28 cellular contexts compared by ENCODE assay signal in the genomic region with DNA sequence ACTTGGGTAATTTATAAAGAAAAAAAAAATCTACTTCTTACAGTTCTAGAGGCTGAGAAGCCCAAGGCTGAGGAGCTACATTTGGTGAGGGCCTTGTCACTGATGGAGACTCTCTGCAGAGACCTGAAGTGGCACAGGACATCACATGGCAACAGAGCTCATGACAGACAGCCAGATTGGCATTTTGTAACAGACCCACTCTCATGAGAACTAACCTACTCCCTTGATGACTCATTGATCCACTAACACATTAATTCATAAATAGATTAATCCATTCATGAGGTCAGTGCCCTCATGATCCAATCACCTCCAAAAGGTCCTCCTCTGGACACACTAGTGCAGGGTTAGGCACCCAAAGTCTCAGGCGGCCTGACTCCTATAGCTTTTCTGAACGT.
DNase-seq lines count a peak whose midpoint lies in the region; ATAC-seq and TF ChIP-seq lines count a peak whose summit lies in the region.
"Had no signal": no experiment of that assay in that cellular context is flagged by ENCODE, and none has a peak within 500 bp of the region (broad histone marks: within the 10 kb centered on the region; RNA-seq: fewer than 3 reads in every experiment).

No MANE protein-coding gene starts in this region.

- H3K4me3 Mint-ChIP-seq in nephron progenitor cell, result no peak overlapping the region
- H3K4me3 Mint-ChIP-seq: activated CD4-positive, alpha-beta memory T cell treated with anti-CD3 and anti-CD28 coated beads for 36 hours; brain; CD4-positive, alpha-beta memory T cell; memory B cell; neural progenitor cell; T-helper 1 cell treated with Interleukin-12 subunit alpha and Interleukin-12 subunit beta and Interleukin-4 antibody, amounts not matched to agents 30 μg/mL and 1 μg/mL, for 36 hours had no signal

- H4K20me1 ChIP-seq in BLaER1 treated with 17β-estradiol and CSF1 and Interleukin-3, amounts not matched to agents 10 nM and 100 nM, result no peaks in the 10 kb centered on the region
- H4K20me1 ChIP-seq in smooth muscle cell (ENCODE audit: low read depth), result no peaks in the 10 kb centered on the region

- H3K27me3 Mint-ChIP-seq in nephron progenitor cell (ENCODE audit: low read depth, poor library complexity), result no peaks in the 10 kb centered on the region
- H3K27me3 Mint-ChIP-seq: activated CD4-positive, alpha-beta memory T cell treated with anti-CD3 and anti-CD28 coated beads for 36 hours; brain; CD4-positive, alpha-beta memory T cell; memory B cell had no signal

- H3K27me3 ChIP-seq in BLaER1 treated with 17β-estradiol and CSF1 and Interleukin-3, amounts not matched to agents 10 nM and 100 nM, result no peaks in the 10 kb centered on the region
- H3K27me3 ChIP-seq in adipocyte (replicated peaks; ENCODE audit: control insufficient read depth, insufficient read depth, low read length), result no peaks in the 10 kb centered on the region
- no peaks in the 10 kb centered on the region for H3K27me3 ChIP-seq in smooth muscle cell (ENCODE audit: low read depth)
- H3K27me3 ChIP-seq: dorsolateral prefrontal cortex, neural progenitor cell, right atrium auricular region, suprapubic skin, upper lobe of right lung had no signal

- H3K27ac ChIP-seq in BLaER1 treated with 17β-estradiol and CSF1 and Interleukin-3, amounts not matched to agents 10 nM and 100 nM, result peak overlapping the region in 6 of 11 experiments; percentile 11 to 72 (median 46); a peak in 10 of 22 replicates
- peak overlapping the region; percentile 62 for H3K27ac ChIP-seq in smooth muscle cell (ENCODE audit: low read depth)
- H3K27ac ChIP-seq: dorsolateral prefrontal cortex, neural progenitor cell, right atrium auricular region, suprapubic skin, upper lobe of right lung had no signal

- no peak for TF ChIP-seq CTCF in fibroblast of mammary gland (conservative IDR thresholded peaks at IDR 0.05; ENCODE audit: control insufficient read depth, insufficient read depth, low read depth, low read length)
- no peak for TF ChIP-seq CTCF in smooth muscle cell (IDR thresholded peaks at IDR 0.05; ENCODE audit: borderline replicate concordance, insufficient read depth, poor library complexity, severe bottlenecking)
- no peak for TF ChIP-seq CTCF in nephron progenitor cell (IDR thresholded peaks at IDR 0.05)

- H3K4me1 ChIP-seq in BLaER1 treated with 17β-estradiol and CSF1 and Interleukin-3, amounts not matched to agents 10 nM and 100 nM, result peaks cover 0 to 46% (median 4%) of the 10 kb centered on the region in 10 experiments; a peak in 10 of 20 replicates
- H3K4me1 ChIP-seq in adipocyte (ENCODE audit: control insufficient read depth, insufficient read depth, low read length) (peaks cover 38% of the 10 kb centered on the region), smooth muscle cell (ENCODE audit: low read depth) (no peaks in the 10 kb centered on the region)
- H3K4me1 ChIP-seq: neural progenitor cell, right atrium auricular region, suprapubic skin, upper lobe of right lung had no signal

- ATAC-seq in GM18868 (IDR thresholded peaks at IDR 0.05; ENCODE audit: unreplicated experiment), result no peak
- ATAC-seq: SK-N-SH treated with all-trans-retinoic acid at 6 μM for 48 hours, upper lobe of right lung had no signal

- no peaks in the 10 kb centered on the region for H3K4me1 Mint-ChIP-seq in nephron progenitor cell
- H3K4me1 Mint-ChIP-seq: brain; CD4-positive, alpha-beta memory T cell; memory B cell had no signal

- H3K9me3 ChIP-seq in BLaER1 treated with 17β-estradiol and CSF1 and Interleukin-3, amounts not matched to agents 10 nM and 100 nM (replicated peaks in 1 of 11), result peaks cover 0 to 27% (median 11%) of the 10 kb centered on the region in 11 experiments; a peak in 15 of 22 replicates
- no peaks in the 10 kb centered on the region for H3K9me3 ChIP-seq in adipocyte (ENCODE audit: control insufficient read depth, low read length)
- no peaks in the 10 kb centered on the region for H3K9me3 ChIP-seq in smooth muscle cell (replicated peaks; ENCODE audit: low read depth)
- H3K9me3 ChIP-seq: right atrium auricular region, suprapubic skin, upper lobe of right lung had no signal

- WGBS in smooth muscle cell (ENCODE audit: low lambda C conversion rate), result 87% methylated on average over 2 of the region's 2 CpGs

- H3K36me3 Mint-ChIP-seq in nephron progenitor cell (ENCODE audit: low read depth), result no peaks in the 10 kb centered on the region
- H3K36me3 Mint-ChIP-seq: activated CD4-positive, alpha-beta memory T cell treated with anti-CD3 and anti-CD28 coated beads for 36 hours; brain; CD4-positive, alpha-beta memory T cell; memory B cell had no signal

- H2AFZ ChIP-seq in smooth muscle cell (ENCODE audit: low read depth), result no peak overlapping the region

- no peak overlapping the region for H3K4me3 ChIP-seq in BLaER1 treated with 17β-estradiol and CSF1 and Interleukin-3, amounts not matched to agents 10 nM and 100 nM
- H3K4me3 ChIP-seq in adipocyte (ENCODE audit: low read length), result no peak overlapping the region
- no peak overlapping the region for H3K4me3 ChIP-seq in fibroblast of mammary gland (ENCODE audit: control insufficient read depth, low read depth, low read length)
- no peak overlapping the region for H3K4me3 ChIP-seq in smooth muscle cell
- H3K4me3 ChIP-seq: dorsolateral prefrontal cortex, neural progenitor cell, right atrium auricular region, suprapubic skin, upper lobe of right lung had no signal

- H3K27ac Mint-ChIP-seq in nephron progenitor cell, result no peak overlapping the region
- H3K27ac Mint-ChIP-seq: activated CD4-positive, alpha-beta memory T cell treated with anti-CD3 and anti-CD28 coated beads for 36 hours; CD4-positive, alpha-beta memory T cell; memory B cell; neural progenitor cell; T-helper 1 cell treated with Interleukin-12 subunit alpha and Interleukin-12 subunit beta and Interleukin-4 antibody, amounts not matched to agents 30 μg/mL and 1 μg/mL, for 36 hours had no signal

- H3K79me2 ChIP-seq in smooth muscle cell (ENCODE audit: low read depth), result no peaks in the 10 kb centered on the region

- peaks cover 17% of the 10 kb centered on the region for H3F3A ChIP-seq in smooth muscle cell (ENCODE audit: low read depth)

- no peak overlapping the region for H3K9ac ChIP-seq in BLaER1 treated with 17β-estradiol and CSF1 and Interleukin-3, amounts not matched to agents 10 nM and 100 nM
- H3K9ac ChIP-seq in adipocyte (ENCODE audit: low read length) (peak overlapping the region; percentile 31), smooth muscle cell (ENCODE audit: low read depth) (no peak overlapping the region)
- H3K9ac ChIP-seq: neural progenitor cell had no signal

- DNase-seq in adipocyte (ENCODE audit: low read depth) (no peak), fibroblast of mammary gland (ENCODE audit: low read depth) (peak; percentile 67), smooth muscle cell (lab: John Stamatoyannopoulos, UW; ENCODE audit: unreplicated experiment) (no peak), nephron progenitor cell (no peak), OCI-M1 (lab: John Stamatoyannopoulos, UW) (no peak)
- no peak for DNase-seq in stimulated activated CD4-positive, alpha-beta T cell treated with anti-CD3 and anti-CD28 coated beads, Interleukin-12 subunit alpha, Interleukin-12 subunit beta, amount 100 ng/mL, for 4 hours
- DNase-seq: activated CD4-positive, alpha-beta memory T cell treated with anti-CD3 and anti-CD28 coated beads for 36 hours; activated CD4-positive, alpha-beta T cell treated with anti-CD3 and anti-CD28 coated beads for 1 hour; activated naive CD4-positive, alpha-beta T cell treated with Interleukin-2 at 50 U/mL for 16 hours; CD4-positive, alpha-beta memory T cell; cerebellar nuclear complex; dorsolateral prefrontal cortex; NCI-H1048; NCI-H2107; NCI-H345; NCI-H69; Right ventricle myocardium superior; stimulated activated CD4-positive, alpha-beta T cell treated with anti-CD3 and anti-CD28 coated beads, Interleukin-4, amount 100 ng/mL, for 24 hours; upper lobe of right lung had no signal

- H3K4me2 ChIP-seq in BLaER1 treated with 17β-estradiol and CSF1 and Interleukin-3, amounts not matched to agents 10 nM and 100 nM, result peak overlapping the region in 4 of 11 experiments; percentile 39 to 74 (median 64); a peak in 8 of 22 replicates
- peak overlapping the region; percentile 46 for H3K4me2 ChIP-seq in smooth muscle cell
- H3K4me2 ChIP-seq: neural progenitor cell had no signal

- no peaks in the 10 kb centered on the region for H3K36me3 ChIP-seq in BLaER1 treated with 17β-estradiol and CSF1 and Interleukin-3, amounts not matched to agents 10 nM and 100 nM
- no peaks in the 10 kb centered on the region for H3K36me3 ChIP-seq in adipocyte (ENCODE audit: control insufficient read depth, insufficient read depth, low read length, severe bottlenecking)
- no peaks in the 10 kb centered on the region for H3K36me3 ChIP-seq in smooth muscle cell (ENCODE audit: low read depth)
- H3K36me3 ChIP-seq: neural progenitor cell, right atrium auricular region, suprapubic skin, upper lobe of right lung had no signal

- H3K9me3 Mint-ChIP-seq in nephron progenitor cell, result peaks cover 5% of the 10 kb centered on the region
- H3K9me3 Mint-ChIP-seq: brain; CD4-positive, alpha-beta memory T cell; memory B cell; T-helper 1 cell treated with Interleukin-12 subunit alpha and Interleukin-12 subunit beta and Interleukin-4 antibody, amounts not matched to agents 30 μg/mL and 1 μg/mL, for 36 hours had no signal
